Comparison of ENCODE assay signal across 8 cellular contexts in genomic region chr17:59893617-59894100, GRCh38. TPM values are rescaled to one million over a fixed set of nuclear protein-coding genes. Genes with fewer than 3 reads are reported as not detected.
DNase-seq lines count a peak whose midpoint lies in the region; ATAC-seq, FAIRE-seq and TF ChIP-seq lines count a peak whose summit lies in the region.

No MANE protein-coding gene starts in this region.

- H3K27me3 ChIP-seq in ascending aorta: no peaks in the 10 kb centered on the region

- H3K9me3 ChIP-seq in ascending aorta: no peaks in the 10 kb centered on the region

- H3K27ac Mint-ChIP-seq in stimulated activated effector memory CD8-positive, alpha-beta T cell treated with anti-CD3 and anti-CD28 coated beads, Interleukin-12 subunit alpha, Interleukin-12 subunit beta, amount 100 ng/mL, for 72 hours: peak overlapping the region; percentile 99

- H3K4me3 ChIP-seq in AG10803 (ENCODE audit: low read length) (peak overlapping the region; percentile 87), GM12864 (ENCODE audit: low read depth, low read length) (peak overlapping the region; percentile 84), ascending aorta (peak overlapping the region; percentile 75 to 76)

- H3K27ac ChIP-seq in ascending aorta: peak overlapping the region; percentile 84 to 88

- peaks cover 78% of the 10 kb centered on the region for H3K36me3 Mint-ChIP-seq in stimulated activated effector memory CD8-positive, alpha-beta T cell treated with anti-CD3 and anti-CD28 coated beads, Interleukin-12 subunit alpha, Interleukin-12 subunit beta, amount 100 ng/mL, for 72 hours

- no peaks in the 10 kb centered on the region for H3K36me3 ChIP-seq in ascending aorta

- peaks cover 38% of the 10 kb centered on the region for H3K4me1 Mint-ChIP-seq in stimulated activated effector memory CD8-positive, alpha-beta T cell treated with anti-CD3 and anti-CD28 coated beads, Interleukin-12 subunit alpha, Interleukin-12 subunit beta, amount 100 ng/mL, for 72 hours

- FAIRE-seq in RCC 7860 (lab: Jason Lieb, UNC): no peak

- peak overlapping the region; percentile 99 for H3K4me3 Mint-ChIP-seq in stimulated activated effector memory CD8-positive, alpha-beta T cell treated with anti-CD3 and anti-CD28 coated beads, Interleukin-12 subunit alpha, Interleukin-12 subunit beta, amount 100 ng/mL, for 72 hours

- no peak for ATAC-seq in stimulated activated effector memory CD8-positive, alpha-beta T cell treated with anti-CD3 and anti-CD28 coated beads, Interleukin-12 subunit alpha, Interleukin-12 subunit beta, amount 100 ng/mL, for 72 hours

- H3K4me1 ChIP-seq in ascending aorta: peaks cover 0 to 18% of the 10 kb centered on the region in 2 donors

- TF ChIP-seq CTCF in AG10803 (conservative IDR thresholded peaks at IDR 0.05; ENCODE audit: low read length) (peak; percentile 23), GM12864 (IDR thresholded peaks at IDR 0.05; ENCODE audit: low read depth, low read length, missing control alignments) (no peak), ascending aorta (IDR thresholded peaks at IDR 0.05) (no peak)

- H3K9me3 Mint-ChIP-seq in stimulated activated effector memory CD8-positive, alpha-beta T cell treated with anti-CD3 and anti-CD28 coated beads, Interleukin-12 subunit alpha, Interleukin-12 subunit beta, amount 100 ng/mL, for 72 hours: no peaks in the 10 kb centered on the region

- peak; percentile 12 for DNase-seq in AG10803 (ENCODE audit: low read depth)
- no peak for DNase-seq in GM12864 (ENCODE audit: low read depth)
- DNase-seq in NAMALWA (ENCODE audit: low spot score): peak; percentile 67
- DNase-seq in ascending aorta (ENCODE audit: low spot score in 2 of 2): peak in 1 of 2 donors; percentile 54
- peak; percentile 31 for DNase-seq in iPS-NIHi11 (ENCODE audit: low spot score)
- DNase-seq in stimulated activated effector memory CD8-positive, alpha-beta T cell treated with anti-CD3 and anti-CD28 coated beads, Interleukin-12 subunit alpha, Interleukin-12 subunit beta, amount 100 ng/mL, for 72 hours (ENCODE audit: low spot score in 2 of 2): no peak
- DNase-seq in inferior parietal cortex (ENCODE audit: extremely low spot score): no peak
- no peak for DNase-seq in RCC 7860 (ENCODE audit: low spot score)

- intact Hi-C loops in ascending aorta (cut with DNase I): no loop called here

RNA-seq across cellular contexts. Expression of gene RPS6KB1, which starts 0.7 kb away (rescaled TPM):
- 9.3 TPM for total RNA-seq in ascending aorta

RNA-seq across cellular contexts. Expression of gene TUBD1, which starts 0.9 kb away (rescaled TPM):
- total RNA-seq in ascending aorta: 0.64 TPM

Comparison
In these comparisons a context has a peak if more than half of its experiments do, and no peak if none do; other contexts are left out.
1. DNase-seq: peak in AG10803 (single experiment), NAMALWA (single experiment) and iPS-NIHi11 (single experiment); none in GM12864 (single experiment), stimulated activated effector memory CD8-positive, alpha-beta T cell treated with anti-CD3 and anti-CD28 coated beads, Interleukin-12 subunit alpha, Interleukin-12 subunit beta, amount 100 ng/mL, for 72 hours (0 of 2), inferior parietal cortex (single experiment) and RCC 7860 (single experiment).
2. Peak in every context shown above with its lines, with median percentiles within 50 percentile points of each other: H3K4me3 ChIP-seq.